2 cellular contexts compared by ENCODE assay signal in the genomic region with DNA sequence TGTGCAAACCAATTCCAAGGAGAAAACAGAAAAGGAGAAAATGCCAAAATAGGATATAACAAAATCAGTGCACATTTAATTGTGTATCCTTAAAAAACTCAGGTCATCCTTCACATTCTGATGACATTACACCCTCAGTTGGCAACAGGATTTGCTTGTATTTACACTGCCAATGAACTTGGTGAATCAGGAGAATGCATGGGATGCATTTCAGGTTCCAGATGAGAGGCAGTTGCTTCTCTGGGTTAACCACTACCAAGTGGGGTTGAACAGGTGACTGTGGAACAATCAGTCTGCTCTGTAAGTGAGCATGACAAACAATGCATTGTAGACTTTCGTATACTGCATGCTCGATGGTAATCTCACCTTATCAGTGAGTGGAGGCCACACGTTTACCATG.
TF ChIP-seq lines count a peak whose summit lies in the region.

No MANE protein-coding gene starts in this region.

TF ChIP-seq in IMR-90, 13 proteins besides CTCF, POLR2A, EP300 and RAD21:
- no peak for TF ChIP-seq ELK1 (IDR thresholded peaks at IDR 0.05; ENCODE audit: borderline replicate concordance, low read depth, low read length)

TF ChIP-seq in GM12878, 131 proteins besides CTCF, POLR2A, EP300 and RAD21 (continued from another document):
- TF ChIP-seq, protein P1, sequence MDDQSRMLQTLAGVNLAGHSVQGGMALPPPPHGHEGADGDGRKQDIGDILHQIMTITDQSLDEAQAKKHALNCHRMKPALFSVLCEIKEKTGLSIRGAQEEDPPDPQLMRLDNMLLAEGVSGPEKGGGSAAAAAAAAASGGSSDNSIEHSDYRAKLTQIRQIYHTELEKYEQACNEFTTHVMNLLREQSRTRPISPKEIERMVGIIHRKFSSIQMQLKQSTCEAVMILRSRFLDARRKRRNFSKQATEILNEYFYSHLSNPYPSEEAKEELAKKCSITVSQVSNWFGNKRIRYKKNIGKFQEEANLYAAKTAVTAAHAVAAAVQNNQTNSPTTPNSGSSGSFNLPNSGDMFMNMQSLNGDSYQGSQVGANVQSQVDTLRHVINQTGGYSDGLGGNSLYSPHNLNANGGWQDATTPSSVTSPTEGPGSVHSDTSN (IDR thresholded peaks at IDR 0.05; ENCODE audit: insufficient replicate concordance, low read depth, low read length), result no peak
- TF ChIP-seq MTA3 (IDR thresholded peaks at IDR 0.05; ENCODE audit: borderline replicate concordance, low read length) (no peak), ZNF622 (IDR thresholded peaks at IDR 0.05) (no peak), SREBF1 (IDR thresholded peaks at IDR 0.05; ENCODE audit: low read length) (no peak), WRNIP1 (IDR thresholded peaks at IDR 0.05; ENCODE audit: borderline replicate concordance, low read depth, low read length) (no peak), GATAD2B (conservative IDR thresholded peaks at IDR 0.05; ENCODE audit: low read depth) (no peak), SIX5 (IDR thresholded peaks at IDR 0.05; ENCODE audit: low read depth, low read length, severe bottlenecking) (no peak), ATF7 (IDR thresholded peaks at IDR 0.05; ENCODE audit: low read depth) (no peak)
- TF ChIP-seq, protein P2, sequence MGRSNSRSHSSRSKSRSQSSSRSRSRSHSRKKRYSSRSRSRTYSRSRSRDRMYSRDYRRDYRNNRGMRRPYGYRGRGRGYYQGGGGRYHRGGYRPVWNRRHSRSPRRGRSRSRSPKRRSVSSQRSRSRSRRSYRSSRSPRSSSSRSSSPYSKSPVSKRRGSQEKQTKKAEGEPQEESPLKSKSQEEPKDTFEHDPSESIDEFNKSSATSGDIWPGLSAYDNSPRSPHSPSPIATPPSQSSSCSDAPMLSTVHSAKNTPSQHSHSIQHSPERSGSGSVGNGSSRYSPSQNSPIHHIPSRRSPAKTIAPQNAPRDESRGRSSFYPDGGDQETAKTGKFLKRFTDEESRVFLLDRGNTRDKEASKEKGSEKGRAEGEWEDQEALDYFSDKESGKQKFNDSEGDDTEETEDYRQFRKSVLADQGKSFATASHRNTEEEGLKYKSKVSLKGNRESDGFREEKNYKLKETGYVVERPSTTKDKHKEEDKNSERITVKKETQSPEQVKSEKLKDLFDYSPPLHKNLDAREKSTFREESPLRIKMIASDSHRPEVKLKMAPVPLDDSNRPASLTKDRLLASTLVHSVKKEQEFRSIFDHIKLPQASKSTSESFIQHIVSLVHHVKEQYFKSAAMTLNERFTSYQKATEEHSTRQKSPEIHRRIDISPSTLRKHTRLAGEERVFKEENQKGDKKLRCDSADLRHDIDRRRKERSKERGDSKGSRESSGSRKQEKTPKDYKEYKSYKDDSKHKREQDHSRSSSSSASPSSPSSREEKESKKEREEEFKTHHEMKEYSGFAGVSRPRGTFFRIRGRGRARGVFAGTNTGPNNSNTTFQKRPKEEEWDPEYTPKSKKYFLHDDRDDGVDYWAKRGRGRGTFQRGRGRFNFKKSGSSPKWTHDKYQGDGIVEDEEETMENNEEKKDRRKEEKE (IDR thresholded peaks at IDR 0.05), result no peak
- TF ChIP-seq, protein P3, sequence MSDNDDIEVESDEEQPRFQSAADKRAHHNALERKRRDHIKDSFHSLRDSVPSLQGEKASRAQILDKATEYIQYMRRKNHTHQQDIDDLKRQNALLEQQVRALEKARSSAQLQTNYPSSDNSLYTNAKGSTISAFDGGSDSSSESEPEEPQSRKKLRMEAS (IDR thresholded peaks at IDR 0.05; ENCODE audit: low read depth, low read length), result no peak
TF ChIP-seq in GM12878: peak in this region for 0.
